Comparison of ENCODE assay signal across 21 cellular contexts in genomic region chr13:106096661-106097092, GRCh38.
DNase-seq lines count a peak whose midpoint lies in the region; ATAC-seq and TF ChIP-seq lines count a peak whose summit lies in the region.
"Had no signal": no experiment of that assay in that cellular context is flagged by ENCODE, and none has a peak within 500 bp of the region (broad histone marks: within the 10 kb centered on the region; RNA-seq: fewer than 3 reads in every experiment).

No MANE protein-coding gene starts in this region.

- WGBS in prostate gland = 31% methylated on average over 4 of the region's 4 CpGs

- intact Hi-C loops in PC-9 (cut with micrococcal nuclease; ENCODE audit: unreplicated experiment) (loop anchor here (5.0 kb wide), 1 partner anchor 954 kb away; no protein-coding TSS in a partner anchor), prostate gland (cut with DNase I) (no loop called here)

- no peaks in the 10 kb centered on the region for H3K27me3 ChIP-seq in PC-9 (ENCODE audit: insufficient read depth, low read depth)
- no peaks in the 10 kb centered on the region for H3K27me3 ChIP-seq in prostate gland (replicated peaks; ENCODE audit: insufficient read depth)
- H3K27me3 ChIP-seq: right lobe of liver had no signal

- BruUV-seq in PC-9 (replicated peaks; lab: Mats Ljungman, UMichigan) = no TSS peak

- H4K20me1 ChIP-seq in PC-9 (ENCODE audit: insufficient read depth) = no peaks in the 10 kb centered on the region

- no peaks in the 10 kb centered on the region for H3K9me2 ChIP-seq in PC-9 (ENCODE audit: insufficient read depth)

- H3K36me3 ChIP-seq in PC-9 (ENCODE audit: low read depth) (no peaks in the 10 kb centered on the region), prostate gland (no peaks in the 10 kb centered on the region)
- H3K36me3 ChIP-seq: right lobe of liver had no signal

- H3F3A ChIP-seq in PC-9 (ENCODE audit: insufficient read depth, low read depth) = peaks cover 20% of the 10 kb centered on the region

- H3K4me3 ChIP-seq in PC-9 = peak overlapping the region; percentile 0; the same call in 1 of the 2 replicates
- peak overlapping the region in 1 of 2 donors; percentile 1 for H3K4me3 ChIP-seq in prostate gland
- H3K4me3 ChIP-seq: right lobe of liver had no signal

- DNase-seq in Daoy (ENCODE audit: low read depth) = peak; percentile 44
- peak; percentile 9 to 97 for DNase-seq in PC-9
- peak; percentile 54 for DNase-seq in prostate gland (ENCODE audit: low spot score)
- no peak for DNase-seq in OCI-M2 (lab: John Stamatoyannopoulos, UW; ENCODE audit: unreplicated experiment)
- DNase-seq in activated effector memory CD4-positive, alpha-beta T cell treated with Interleukin-2 at 50 U/mL for 16 hours = no peak
- DNase-seq: activated CD8-positive, alpha-beta T cell treated with anti-CD3 and anti-CD28 coated beads for 36 hours; anterior cingulate cortex; cortex of kidney; DMS79 treated with DMSO at 0.1 percent for 48 hours; KG1; left ventricle myocardium superior; NCI-H1436; NCI-H2227 treated with DMSO at 0.1 percent for 48 hours; right lobe of liver; stimulated activated CD4-positive, alpha-beta T cell treated with anti-CD3 and anti-CD28 coated beads, Interleukin-4, amount 100 ng/mL, for 24 hours; trophoblast cell had no signal

- no peaks in the 10 kb centered on the region for H3K79me2 ChIP-seq in PC-9 (ENCODE audit: low read depth)

- H3K4me1 ChIP-seq in PC-9 (replicated peaks; ENCODE audit: insufficient read depth) (peaks cover 44% of the 10 kb centered on the region), prostate gland (replicated peaks) (no peaks in the 10 kb centered on the region)
- H3K4me1 ChIP-seq: right lobe of liver had no signal

- CTCF ChIA-PET in PC-9 (lab: Charles Lee) = no interaction called here

- peak overlapping the region; percentile 53 for H3K4me2 ChIP-seq in PC-9

- ATAC-seq in esophagus mucosa (peak; percentile 34), HG03442 (IDR thresholded peaks at IDR 0.05; ENCODE audit: unreplicated experiment) (no peak), HG03565 (IDR thresholded peaks at IDR 0.05; ENCODE audit: unreplicated experiment) (no peak)
- ATAC-seq: activated CD8-positive, alpha-beta T cell treated with anti-CD3 and anti-CD28 coated beads for 36 hours; activated T-helper 17 cell treated with anti-CD3 and anti-CD28 coated beads, Interleukin-2, amount 50 U/mL, for 72 hours; left ventricle myocardium superior; right lobe of liver; SK-N-SH treated with all-trans-retinoic acid at 6 μM for 48 hours had no signal

- peaks cover 8% of the 10 kb centered on the region; the same call in 1 of the 2 replicates for H3K9me3 ChIP-seq in PC-9 (ENCODE audit: insufficient read depth, low read depth)
- no peaks in the 10 kb centered on the region for H3K9me3 ChIP-seq in prostate gland
- H3K9me3 ChIP-seq: right lobe of liver had no signal

- no peak for TF ChIP-seq CTCF in PC-9 (conservative IDR thresholded peaks at IDR 0.05)
- TF ChIP-seq CTCF in prostate gland (IDR thresholded peaks at IDR 0.05) = no peak

- H3K27ac ChIP-seq in PC-9 (peak overlapping the region; percentile 80), prostate gland (peak overlapping the region; percentile 63 to 67)
- H3K27ac ChIP-seq: right lobe of liver had no signal

- H2AFZ ChIP-seq in PC-9 = 0 out of 2 replicates have a peak overlapping the region, but pooled peaks have one; percentile 18

- TF ChIP-seq POLR2A in prostate gland (IDR thresholded peaks at IDR 0.05) = no peak

- POLR2A ChIA-PET in PC-9 (lab: Charles Lee; ENCODE audit: unreplicated experiment) = interaction anchor here (0.6 kb wide), 1 partner anchor 818 kb away, joined by 5 read pairs; no protein-coding TSS in a partner anchor

Comparison
In these comparisons a context has a peak if more than half of its experiments do, and no peak if none do; other contexts are left out.
1. DNase-seq: peak in Daoy (single experiment), PC-9 (2 of 2) and prostate gland (single experiment); none in OCI-M2 (single experiment) and activated effector memory CD4-positive, alpha-beta T cell treated with Interleukin-2 at 50 U/mL for 16 hours (single experiment).